ENCODE assay signal across 36 cellular contexts in genomic region chr2:49780949-49781348, GRCh38.
DNase-seq lines count a peak whose midpoint lies in the region; ATAC-seq, FAIRE-seq and TF ChIP-seq lines count a peak whose summit lies in the region.
"Had no signal": no experiment of that assay in that cellular context is flagged by ENCODE, and none has a peak within 500 bp of the region (broad histone marks: within the 10 kb centered on the region; RNA-seq: fewer than 3 reads in every experiment).

No MANE protein-coding gene starts in this region.

- TF ChIP-seq CTCF in HepG2 (CRISPR knock-in tag; IDR thresholded peaks at IDR 0.05), result no peak
- TF ChIP-seq CTCF in right lobe of liver (IDR thresholded peaks at IDR 0.05), result no peak
- no peak for TF ChIP-seq CTCF in A549 (IDR thresholded peaks at IDR 0.05)
- no peak for TF ChIP-seq CTCF in GM23338 (conservative IDR thresholded peaks at IDR 0.05; ENCODE audit: low read depth in 2 of 2)
- no peak for TF ChIP-seq CTCF in stomach (IDR thresholded peaks at IDR 0.05)

- H3K4me3 Mint-ChIP-seq in GM23338, result no peak overlapping the region
- H3K4me3 Mint-ChIP-seq: B cell; CD14-positive monocyte; CD4-positive, alpha-beta memory T cell; CD4-positive, alpha-beta T cell; CD8-positive, alpha-beta memory T cell; CD8-positive, alpha-beta T cell had no signal

- H3K79me2 ChIP-seq in HepG2 (ENCODE audit: insufficient read depth, low read length) (no peaks in the 10 kb centered on the region), GM23338 (replicated peaks; ENCODE audit: insufficient read depth) (no peaks in the 10 kb centered on the region)

- no peak for FAIRE-seq in HepG2 (lab: Jason Lieb, UNC)
- FAIRE-seq in A549 (lab: Jason Lieb, UNC), result no peak
- FAIRE-seq: A204.1, D721Med had no signal

- no peak overlapping the region for H3K4me3 ChIP-seq in HepG2 (replicated peaks in 1 of 3; ENCODE audit: insufficient read depth in 1 of 3, low read depth in 2 of 3, low read length in 3 of 3)
- no peak overlapping the region for H3K4me3 ChIP-seq in right lobe of liver
- no peak overlapping the region for H3K4me3 ChIP-seq in A549
- H3K4me3 ChIP-seq in GM23338, result no peak overlapping the region
- no peak overlapping the region for H3K4me3 ChIP-seq in neuron (ENCODE audit: low read length)
- H3K4me3 ChIP-seq in stomach, result no peak overlapping the region
- H3K4me3 ChIP-seq: BLaER1; BLaER1 treated with 17β-estradiol and CSF1 and Interleukin-3, amounts not matched to agents 10 nM and 100 nM had no signal

- TF ChIP-seq EP300 in HepG2 (IDR thresholded peaks at IDR 0.05; ENCODE audit: low read depth in 2 of 2, low read length in 2 of 2) (no peak), HepG2 (CRISPR knock-in tag; IDR thresholded peaks at IDR 0.05; ENCODE audit: borderline replicate concordance) (no peak), A549 (IDR thresholded peaks at IDR 0.05) (no peak), stomach (IDR thresholded peaks at IDR 0.05) (no peak)

- POLR2A ChIA-PET in HepG2 (lab: Yijun Ruan, JAX), result no interaction called here
- POLR2A ChIA-PET in A549 (lab: Yijun Ruan, JAX), result no interaction called here

- TF ChIP-seq POLR2A in HepG2 (IDR thresholded peaks at IDR 0.05; ENCODE audit: insufficient read depth in 1 of 2, low read depth in 2 of 2, low read length in 2 of 2), result no peak
- no peak for TF ChIP-seq POLR2A in right lobe of liver (IDR thresholded peaks at IDR 0.05)
- TF ChIP-seq POLR2A in A549 (IDR thresholded peaks at IDR 0.05; ENCODE audit: low read length), result no peak
- no peak for TF ChIP-seq POLR2A in stomach (IDR thresholded peaks at IDR 0.05)

- no peaks in the 10 kb centered on the region for H3K36me3 ChIP-seq in HepG2 (replicated peaks in 1 of 2; ENCODE audit: control insufficient read depth in 1 of 2, insufficient read depth in 2 of 2, low read length in 2 of 2)
- no peaks in the 10 kb centered on the region for H3K36me3 ChIP-seq in right lobe of liver
- no peaks in the 10 kb centered on the region for H3K36me3 ChIP-seq in GM23338 (ENCODE audit: insufficient read depth)
- H3K36me3 ChIP-seq in neuron (ENCODE audit: insufficient read depth, low read length), result no peaks in the 10 kb centered on the region
- H3K36me3 ChIP-seq in stomach, result no peaks in the 10 kb centered on the region
- H3K36me3 ChIP-seq: BE2C; BLaER1; BLaER1 treated with 17β-estradiol and CSF1 and Interleukin-3, amounts not matched to agents 10 nM and 100 nM had no signal

- H2AFZ ChIP-seq in HepG2 (ENCODE audit: low read length) (no peak overlapping the region), GM23338 (0 out of 2 replicates have a peak overlapping the region, but pooled peaks have one; percentile 16), neuron (ENCODE audit: low read depth, low read length) (peak overlapping the region; percentile 9)

- no peaks in the 10 kb centered on the region for H3K9me2 ChIP-seq in GM23338 (ENCODE audit: insufficient read depth)

- no peaks in the 10 kb centered on the region for H3F3A ChIP-seq in GM23338 (replicated peaks; ENCODE audit: low read depth)

- H3K27me3 ChIP-seq in HepG2 (ENCODE audit: control insufficient read depth in 1 of 2, insufficient read depth in 2 of 2, low read length in 2 of 2) (no peaks in the 10 kb centered on the region), right lobe of liver (no peaks in the 10 kb centered on the region), GM23338 (ENCODE audit: insufficient read depth) (no peaks in the 10 kb centered on the region), neuron (ENCODE audit: insufficient read depth, low read length) (no peaks in the 10 kb centered on the region), stomach (no peaks in the 10 kb centered on the region)
- H3K27me3 ChIP-seq: BE2C; BLaER1; BLaER1 treated with 17β-estradiol and CSF1 and Interleukin-3, amounts not matched to agents 10 nM and 100 nM had no signal

- CTCF ChIA-PET in HepG2 (lab: Yijun Ruan, JAX; ENCODE audit: low intra/inter-chr PET ratio, low total read pairs), result no interaction called here
- CTCF ChIA-PET in A549 (lab: Yijun Ruan, JAX), result interaction anchor here (0.6 kb wide), 1 partner anchor 20 kb away, joined by 3 read pairs; no protein-coding TSS in a partner anchor

- H3K27ac Mint-ChIP-seq in GM23338, result no peak overlapping the region
- H3K27ac Mint-ChIP-seq: B cell; CD14-positive monocyte; CD4-positive, alpha-beta memory T cell; CD4-positive, alpha-beta T cell; CD4-positive, CD25-positive, alpha-beta regulatory T cell; CD8-positive, alpha-beta memory T cell; CD8-positive, alpha-beta T cell had no signal

- H3K4me2 ChIP-seq in HepG2 (ENCODE audit: low read depth, low read length), result no peak overlapping the region
- H3K4me2 ChIP-seq in A549, result no peak overlapping the region
- H3K4me2 ChIP-seq in GM23338, result no peak overlapping the region
- H3K4me2 ChIP-seq: BLaER1; BLaER1 treated with 17β-estradiol and CSF1 and Interleukin-3, amounts not matched to agents 10 nM and 100 nM had no signal

- H3K27ac ChIP-seq in HepG2 (ENCODE audit: extremely low read length, insufficient read depth, low read length) (no peak overlapping the region), right lobe of liver (no peak overlapping the region), A549 (no peak overlapping the region), GM23338 (ENCODE audit: low read depth) (no peak overlapping the region), stomach (no peak overlapping the region)
- H3K27ac ChIP-seq: 22Rv1; BLaER1; BLaER1 treated with 17β-estradiol and CSF1 and Interleukin-3, amounts not matched to agents 10 nM and 100 nM; C4-2B had no signal

- TF ChIP-seq RAD21 in HepG2 (CRISPR knock-in tag; IDR thresholded peaks at IDR 0.05), result no peak
- no peak for TF ChIP-seq RAD21 in A549 (conservative IDR thresholded peaks at IDR 0.05 in 1 of 2, IDR thresholded peaks at IDR 0.05 in 1 of 2)

- no peaks in the 10 kb centered on the region for H3K4me1 ChIP-seq in HepG2 (ENCODE audit: insufficient read depth, low read length)
- H3K4me1 ChIP-seq in right lobe of liver, result no peaks in the 10 kb centered on the region
- no peaks in the 10 kb centered on the region for H3K4me1 ChIP-seq in A549
- no peaks in the 10 kb centered on the region for H3K4me1 ChIP-seq in GM23338 (ENCODE audit: insufficient read depth)
- H3K4me1 ChIP-seq in neuron (ENCODE audit: insufficient read depth, low read length), result no peaks in the 10 kb centered on the region
- H3K4me1 ChIP-seq in stomach, result no peaks in the 10 kb centered on the region
- H3K4me1 ChIP-seq: BE2C; BLaER1; BLaER1 treated with 17β-estradiol and CSF1 and Interleukin-3, amounts not matched to agents 10 nM and 100 nM; Caco-2 had no signal

- H3K27me3 Mint-ChIP-seq in GM23338 (ENCODE audit: insufficient read depth, low read depth, poor library complexity), result no peaks in the 10 kb centered on the region
- H3K27me3 Mint-ChIP-seq: B cell; CD4-positive, alpha-beta memory T cell; CD4-positive, alpha-beta T cell; CD4-positive, CD25-positive, alpha-beta regulatory T cell had no signal

- H3K9me3 ChIP-seq in HepG2 (ENCODE audit: low read length) (no peaks in the 10 kb centered on the region), right lobe of liver (no peaks in the 10 kb centered on the region), A549 (no peaks in the 10 kb centered on the region), neuron (ENCODE audit: low read length) (no peaks in the 10 kb centered on the region), stomach (no peaks in the 10 kb centered on the region)
- H3K9me3 ChIP-seq: BE2C; BLaER1; BLaER1 treated with 17β-estradiol and CSF1 and Interleukin-3, amounts not matched to agents 10 nM and 100 nM; Caco-2 had no signal

- in situ Hi-C loops in HepG2 (cut with HindIII; ENCODE audit: extremely low pct_ligation_motif_present, low pct_unique_long_range_greater_than_20kb), result no loop called here

- BruUV-seq in HepG2 (replicated peaks; lab: Mats Ljungman, UMichigan), result no TSS peak

- H3K9me3 Mint-ChIP-seq in GM23338, result no peaks in the 10 kb centered on the region

- no peak for ATAC-seq in HepG2
- no peak for ATAC-seq in right lobe of liver
- no peak for ATAC-seq in A549
- ATAC-seq in GM23338, result no peak
- ATAC-seq in GM18511 (IDR thresholded peaks at IDR 0.05; ENCODE audit: unreplicated experiment), result no peak
- ATAC-seq: CD8-positive, alpha-beta T cell had no signal

- 13% methylated on average over 2 of the region's 2 CpGs for WGBS in HepG2 (ENCODE audit: low lambda C conversion rate)
- WGBS in right lobe of liver (ENCODE audit: insufficient coverage, low coverage, low lambda C conversion rate, missing lambda C conversion rate), result 53% methylated on average over 2 of the region's 2 CpGs
- WGBS in A549 (ENCODE audit: missing lambda C conversion rate), result 2% methylated on average over 2 of the region's 2 CpGs
- 74 to 84% (median 80%) methylated on average over 2 of the region's 2 CpGs for WGBS in stomach, 5 donors

- intact Hi-C loops in HepG2 (cut with micrococcal nuclease; ENCODE audit: unreplicated experiment), result no loop called here
- intact Hi-C loops in right lobe of liver (cut with DNase I), result no loop called here
- intact Hi-C loops in stomach (cut with DNase I; ENCODE audit: low total_unique reads), result no loop called here

- H4K20me1 ChIP-seq in HepG2 (ENCODE audit: insufficient read depth, low read length), result no peaks in the 10 kb centered on the region
- no peaks in the 10 kb centered on the region for H4K20me1 ChIP-seq in GM23338 (replicated peaks; ENCODE audit: insufficient read depth)
- H4K20me1 ChIP-seq: BLaER1; BLaER1 treated with 17β-estradiol and CSF1 and Interleukin-3, amounts not matched to agents 10 nM and 100 nM had no signal

- no peaks in the 10 kb centered on the region for H3K36me3 Mint-ChIP-seq in GM23338 (ENCODE audit: low read depth)
- H3K36me3 Mint-ChIP-seq: CD14-positive monocyte; CD4-positive, alpha-beta memory T cell; CD4-positive, CD25-positive, alpha-beta regulatory T cell; CD8-positive, alpha-beta memory T cell; CD8-positive, alpha-beta T cell had no signal

- DNase-seq in HepG2 (ENCODE audit: low spot score), result no peak
- DNase-seq in right lobe of liver, result no peak
- no peak for DNase-seq in A549 (ENCODE audit: low read depth in 1 of 2, low spot score in 1 of 2)
- no peak for DNase-seq in GM23338 (ENCODE audit: low spot score)
- DNase-seq in stomach, result no peak
- DNase-seq in midbrain (lab: John Stamatoyannopoulos, UW), result no peak
- DNase-seq: 8988T; ACHN; AML-193; BE2C; C1 segment of cervical spinal cord; Caco-2; Calu3; CD4-positive, alpha-beta memory T cell; CD4-positive, alpha-beta T cell; CD4-positive, CD25-positive, alpha-beta regulatory T cell; CD8-positive, alpha-beta memory T cell; CD8-positive, alpha-beta T cell; COR-L47; DMS 273 treated with DMSO at 0.1 percent for 48 hours; DMS153; DMS53; DMS79; DMS79 treated with DMSO at 0.1 percent for 48 hours; DND-41; EL had no signal

- no peaks in the 10 kb centered on the region for H3K4me1 Mint-ChIP-seq in GM23338
- H3K4me1 Mint-ChIP-seq: B cell; CD14-positive monocyte; CD4-positive, alpha-beta memory T cell; CD4-positive, CD25-positive, alpha-beta regulatory T cell; CD8-positive, alpha-beta memory T cell had no signal

- H3K9ac ChIP-seq in HepG2 (ENCODE audit: insufficient read depth, low read depth, low read length), result no peak overlapping the region
- H3K9ac ChIP-seq: BLaER1; BLaER1 treated with 17β-estradiol and CSF1 and Interleukin-3, amounts not matched to agents 10 nM and 100 nM had no signal

TF ChIP-seq in HepG2, 621 proteins besides CTCF, POLR2A, EP300 and RAD21 (continues in another document):
- TF ChIP-seq ZNF605 (CRISPR knock-in tag; IDR thresholded peaks at IDR 0.05), result no peak

TF ChIP-seq in A549, 52 proteins besides CTCF, POLR2A, EP300 and RAD21 (continues in another document):
- no peak for TF ChIP-seq RFX5 (IDR thresholded peaks at IDR 0.05)

Comparison
In these comparisons a context has a peak if more than half of its experiments do, and no peak if none do; other contexts are left out.
1. Of the 38 proteins assayed by ChIP-seq in both HepG2 and A549: peak only in HepG2: none; only in A549: none; in both: MAFK; in neither: 37.